Comparison of ENCODE assay signal across 16 cellular contexts in genomic region chr5:62315376-62316049, GRCh38. TPM values are rescaled to one million over a fixed set of nuclear protein-coding genes. Genes with fewer than 3 reads are reported as not detected.
DNase-seq lines count a peak whose midpoint lies in the region; ATAC-seq and TF ChIP-seq lines count a peak whose summit lies in the region.
"Had no signal": no experiment of that assay in that cellular context is flagged by ENCODE, and none has a peak within 500 bp of the region (broad histone marks: within the 10 kb centered on the region; RNA-seq: fewer than 3 reads in every experiment).

No MANE protein-coding gene starts in this region.

- peaks cover 76% of the 10 kb centered on the region for H3K4me1 Mint-ChIP-seq in activated CD8-positive, alpha-beta memory T cell treated with anti-CD3 and anti-CD28 coated beads, Interleukin-2, amount 10 ng/mL, durations not matched to agents 7 days and 5 days
- H3K4me1 Mint-ChIP-seq in chondrocyte (ENCODE audit: low read depth): peaks cover 38% of the 10 kb centered on the region
- H3K4me1 Mint-ChIP-seq in neural crest cell: peaks cover 40% of the 10 kb centered on the region

- in situ Hi-C loops in GM13976 (cut with MboI; ENCODE audit: low sequenced_read_pairs, unreplicated experiment): no loop called here

- no peak for ATAC-seq in activated CD8-positive, alpha-beta memory T cell treated with anti-CD3 and anti-CD28 coated beads, Interleukin-2, amount 10 ng/mL, durations not matched to agents 7 days and 5 days
- ATAC-seq in left lung: no peak
- ATAC-seq: mucosa of descending colon had no signal

- H3K27ac ChIP-seq in PC-9: 0 out of 2 replicates have a peak overlapping the region, but pooled peaks have one; percentile 29
- H3K27ac ChIP-seq in left lung: no peak overlapping the region
- H3K27ac ChIP-seq: adrenal gland, coronary artery had no signal

- 0 out of 2 replicates have a peak, but pooled peaks cover 3% of the 10 kb centered on the region for H3K36me3 ChIP-seq in PC-9 (ENCODE audit: low read depth)
- no peaks in the 10 kb centered on the region for H3K36me3 ChIP-seq in left lung
- H3K36me3 ChIP-seq: adrenal gland had no signal

- H3K27me3 Mint-ChIP-seq in activated CD8-positive, alpha-beta memory T cell treated with anti-CD3 and anti-CD28 coated beads, Interleukin-2, amount 10 ng/mL, durations not matched to agents 7 days and 5 days: no peaks in the 10 kb centered on the region
- no peaks in the 10 kb centered on the region for H3K27me3 Mint-ChIP-seq in chondrocyte (ENCODE audit: low read depth)
- H3K27me3 Mint-ChIP-seq in neural crest cell (ENCODE audit: low read depth): no peaks in the 10 kb centered on the region
- H3K27me3 Mint-ChIP-seq: progenitor cell of endocrine pancreas had no signal

- no peak overlapping the region for H2AFZ ChIP-seq in PC-9

- H3K36me3 Mint-ChIP-seq in activated CD8-positive, alpha-beta memory T cell treated with anti-CD3 and anti-CD28 coated beads, Interleukin-2, amount 10 ng/mL, durations not matched to agents 7 days and 5 days: peaks cover 42% of the 10 kb centered on the region
- H3K36me3 Mint-ChIP-seq in chondrocyte (ENCODE audit: low read depth) (no peaks in the 10 kb centered on the region), neural crest cell (ENCODE audit: low read depth) (no peaks in the 10 kb centered on the region)

- 0 out of 2 replicates have a peak, but pooled peaks cover 10% of the 10 kb centered on the region for H3F3A ChIP-seq in PC-9 (ENCODE audit: insufficient read depth, low read depth)

- H3K27ac Mint-ChIP-seq in activated CD8-positive, alpha-beta memory T cell treated with anti-CD3 and anti-CD28 coated beads, Interleukin-2, amount 10 ng/mL, durations not matched to agents 7 days and 5 days: peak overlapping the region; percentile 15
- H3K27ac Mint-ChIP-seq in chondrocyte (ENCODE audit: unreplicated experiment) (peak overlapping the region; percentile 77), neural crest cell (ENCODE audit: unreplicated experiment) (peak overlapping the region; percentile 48)
- H3K27ac Mint-ChIP-seq: progenitor cell of endocrine pancreas had no signal

- H3K4me1 ChIP-seq in PC-9 (replicated peaks; ENCODE audit: insufficient read depth) (no peaks in the 10 kb centered on the region), left lung (peaks cover 3 to 44% of the 10 kb centered on the region in 2 donors)

- no peak overlapping the region for H3K4me3 Mint-ChIP-seq in activated CD8-positive, alpha-beta memory T cell treated with anti-CD3 and anti-CD28 coated beads, Interleukin-2, amount 10 ng/mL, durations not matched to agents 7 days and 5 days
- H3K4me3 Mint-ChIP-seq in chondrocyte (ENCODE audit: unreplicated experiment) (no peak overlapping the region), neural crest cell (no peak overlapping the region)

- no peaks in the 10 kb centered on the region for H3K9me2 ChIP-seq in PC-9 (ENCODE audit: insufficient read depth)

- TF ChIP-seq CTCF in PC-9 (conservative IDR thresholded peaks at IDR 0.05) (no peak), chondrocyte (IDR thresholded peaks at IDR 0.05) (no peak), neural crest cell (conservative IDR thresholded peaks at IDR 0.05) (no peak), left lung (IDR thresholded peaks at IDR 0.05) (no peak), GM13976 (IDR thresholded peaks at IDR 0.05; ENCODE audit: borderline replicate concordance, control extremely low read depth, extremely low read depth, insufficient read depth, missing control alignments) (no peak)

- no peaks in the 10 kb centered on the region for H3K9me3 Mint-ChIP-seq in activated CD8-positive, alpha-beta memory T cell treated with anti-CD3 and anti-CD28 coated beads, Interleukin-2, amount 10 ng/mL, durations not matched to agents 7 days and 5 days (ENCODE audit: low read depth)
- H3K9me3 Mint-ChIP-seq in chondrocyte (ENCODE audit: low read depth) (no peaks in the 10 kb centered on the region), neural crest cell (no peaks in the 10 kb centered on the region)

- no TSS peak for BruUV-seq in PC-9 (replicated peaks; lab: Mats Ljungman, UMichigan)

- CTCF ChIA-PET in activated CD8-positive, alpha-beta memory T cell treated with anti-CD3 and anti-CD28 coated beads, Interleukin-2, amount 10 ng/mL, durations not matched to agents 7 days and 5 days (lab: Charles Lee): interaction anchor here (1.0 to 1.4 kb wide), 4 partner anchors 10 to 91 kb away, joined by 3 to 6 read pairs (median 4); partner anchors contain the start of gene KIF2A
- CTCF ChIA-PET in PC-9 (lab: Charles Lee): no interaction called here

- intact Hi-C loops in PC-9 (cut with micrococcal nuclease; ENCODE audit: unreplicated experiment) (no loop called here), left lung (cut with DNase I) (no loop called here)

- H4K20me1 ChIP-seq in PC-9 (ENCODE audit: insufficient read depth): peaks cover 69% of the 10 kb centered on the region

- H3K27me3 ChIP-seq in PC-9 (ENCODE audit: insufficient read depth, low read depth): no peaks in the 10 kb centered on the region
- no peaks in the 10 kb centered on the region for H3K27me3 ChIP-seq in left lung
- H3K27me3 ChIP-seq: adrenal gland had no signal

- peaks cover 100% of the 10 kb centered on the region for H3K79me2 ChIP-seq in PC-9 (ENCODE audit: low read depth)

- no peak for DNase-seq in activated CD8-positive, alpha-beta memory T cell treated with anti-CD3 and anti-CD28 coated beads, Interleukin-2, amount 10 ng/mL, durations not matched to agents 7 days and 5 days
- no peak for DNase-seq in activated CD8-positive, alpha-beta memory T cell treated with anti-CD3 and anti-CD28 coated beads for 24 hours
- DNase-seq in PC-9: no peak
- DNase-seq in chondrocyte (ENCODE audit: low spot score): no peak
- DNase-seq in neural crest cell (ENCODE audit: low read depth, low spot score): no peak
- DNase-seq in NCI-H146 treated with DMSO at 0.1 percent for 48 hours (lab: John Stamatoyannopoulos, UW; ENCODE audit: unreplicated experiment): no peak
- DNase-seq in left lung: no peak
- DNase-seq in GM13976 (ENCODE audit: low spot score): no peak
- DNase-seq: activated CD4-positive, alpha-beta T cell treated with anti-CD3 and anti-CD28 coated beads, Interleukin-2, amount 50 U/mL, for 48 hours; adrenal gland; DMS79 treated with DMSO at 0.1 percent for 48 hours; foreskin melanocyte; H7; mucosa of descending colon had no signal

- no peak overlapping the region for H3K4me2 ChIP-seq in PC-9

- no peak overlapping the region for H3K4me3 ChIP-seq in PC-9
- no peak overlapping the region for H3K4me3 ChIP-seq in left lung
- H3K4me3 ChIP-seq: adrenal gland, coronary artery, mucosa of descending colon had no signal

- H3K9me3 ChIP-seq in PC-9 (ENCODE audit: insufficient read depth, low read depth): no peaks in the 10 kb centered on the region
- H3K9me3 ChIP-seq in left lung: no peaks in the 10 kb centered on the region
- H3K9me3 ChIP-seq: adrenal gland, mucosa of descending colon had no signal

- POLR2A ChIA-PET in PC-9 (lab: Charles Lee; ENCODE audit: unreplicated experiment): no interaction called here

RNA-seq across cellular contexts. Expression of gene KIF2A, which starts 9.5 kb away (rescaled TPM):
- 100 to 1,000 TPM; 194 to 225 TPM for total RNA-seq in activated CD8-positive, alpha-beta memory T cell treated with anti-CD3 and anti-CD28 coated beads, Interleukin-2, amount 10 ng/mL, durations not matched to agents 7 days and 5 days
- total RNA-seq in PC-9 (2021): 39.6 and 54.8 TPM in 2 replicates
- total RNA-seq in chondrocyte: 34.5 to 37.7 TPM (median 37.3 TPM) in 3 replicates
- 96.2 and 101 TPM in 2 replicates for total RNA-seq in neural crest cell
- total RNA-seq in left lung: 10 to 100 TPM; 26.3 to 28.1 TPM

Comparison
In these comparisons a context has a peak if more than half of its experiments do, and no peak if none do; other contexts are left out.
1. H3K27ac Mint-ChIP-seq: peak in every context shown above with its lines; median percentile 77 in chondrocyte; 48 in neural crest cell; 15 in activated CD8-positive, alpha-beta memory T cell treated with anti-CD3 and anti-CD28 coated beads, Interleukin-2, amount 10 ng/mL, durations not matched to agents 7 days and 5 days.